11 cellular contexts compared by ENCODE assay signal in genomic region chr7:76575431-76575830, GRCh38. TPM values are rescaled to one million over a fixed set of nuclear protein-coding genes. Genes with fewer than 3 reads are reported as not detected.
A peak's percentile ranks its signal among the peaks of the same experiment; 100 is the strongest.
DNase-seq lines count a peak whose midpoint lies in the region; ATAC-seq, FAIRE-seq and TF ChIP-seq lines count a peak whose summit lies in the region.
"Not testable (repeated sequence)": the region's sequence is repeated elsewhere in the genome, so short reads cannot be mapped to it uniquely, and the experiment has no call there.
"Had no signal": no experiment of that assay in that cellular context is flagged by ENCODE, and none has a peak within 500 bp of the region (broad histone marks: within the 10 kb centered on the region; RNA-seq: fewer than 3 reads in every experiment).

No MANE protein-coding gene starts in this region.

- not testable (repeated sequence) for TF ChIP-seq POLR2A in GM12892 (IDR thresholded peaks at IDR 0.05; ENCODE audit: low read depth, low read length); H54 (IDR thresholded peaks at IDR 0.05; ENCODE audit: low read depth, low read length)

- not testable (repeated sequence) for H3K9me3 ChIP-seq in left lung; lung (ENCODE audit: control insufficient read depth in 2 of 2, insufficient read depth in 1 of 2, low read length in 1 of 2); upper lobe of right lung

- not testable (repeated sequence) for H3K4me1 ChIP-seq in left lung; lung (ENCODE audit: control insufficient read depth in 2 of 2, insufficient read depth in 2 of 2, low read length in 2 of 2); upper lobe of right lung

- ATAC-seq in left lung = peak; percentile 84
- peak; percentile 74 for ATAC-seq in lung (ENCODE audit: insufficient read depth, low FRiP score)
- ATAC-seq in upper lobe of right lung = peak; percentile 55

- not testable (repeated sequence) for H3K4me3 ChIP-seq in left lung, lung, upper lobe of right lung

- FAIRE-seq in D721Med (lab: Jason Lieb, UNC) = peak; percentile 82
- FAIRE-seq in GM12892 (lab: Jason Lieb, UNC) = peak; percentile 54
- peak; percentile 98 for FAIRE-seq in H54 (lab: Jason Lieb, UNC)
- FAIRE-seq in islet of Langerhans (lab: Jason Lieb, UNC) = peak; percentile 53

- 67 to 96% methylated on average over 1 of the region's 2 CpGs for WGBS in lung, 2 donors

- not testable (repeated sequence) for DNase-seq in D721Med (ENCODE audit: insufficient read length, low spot score); GM12892 (ENCODE audit: insufficient read length); H54 (ENCODE audit: insufficient read length, low spot score); epithelial cell of prostate (ENCODE audit: low read depth, low spot score); left lung; lung (ENCODE audit: low spot score); upper lobe of right lung

- not testable (repeated sequence) for TF ChIP-seq CTCF in D721Med (IDR thresholded peaks at IDR 0.05; ENCODE audit: insufficient read depth, missing control alignments); left lung (IDR thresholded peaks at IDR 0.05); lung (IDR thresholded peaks at IDR 0.05; ENCODE audit: control extremely low read depth, extremely low read depth); upper lobe of right lung (IDR thresholded peaks at IDR 0.05)

- H3K27me3 ChIP-seq in left lung; lung (ENCODE audit: control insufficient read depth, insufficient read depth); upper lobe of right lung: not testable (repeated sequence)

- peak overlapping the region; percentile 2 for H3K27ac ChIP-seq in epithelial cell of prostate
- H3K27ac ChIP-seq in left lung = peak overlapping the region in 1 of 2 donors; percentile 18
- H3K27ac ChIP-seq in lung (ENCODE audit: low read depth in 1 of 2, low read length in 1 of 2); upper lobe of right lung: not testable (repeated sequence)

- H3K36me3 ChIP-seq in left lung; lung (ENCODE audit: control insufficient read depth in 2 of 2, insufficient read depth in 2 of 2, low read length in 2 of 2); upper lobe of right lung: not testable (repeated sequence)

- intact Hi-C loops in left lung (cut with DNase I); upper lobe of right lung (cut with DNase I): not testable (repeated sequence)

RNA-seq across cellular contexts. Expression of gene SPDYE16, which starts 32.3 kb away (rescaled TPM):
- 1.8 TPM for polyA plus RNA-seq in GM12892 (2012; ENCODE audit: missing spikeins)
- total RNA-seq in left lung (under 1 TPM in 1 of 2 donors, not detected in 1; 0.26 TPM), lung (under 1 TPM in 1 of 2 donors, not detected in 1; 0.28 TPM), upper lobe of right lung (0.90 TPM)
- under 1 TPM; 0.14 to 0.18 TPM for polyA plus RNA-seq in lung
- total RNA-seq: Calu3, G401 had no signal
- polyA plus RNA-seq: BJ had no signal

RNA-seq across cellular contexts. Expression of gene POMZP3, which starts 51.6 kb away (rescaled TPM):
- 9.5 TPM for polyA plus RNA-seq in GM12892 (2012; ENCODE audit: missing spikeins)
- 10 to 100 TPM; 17.5 to 20.9 TPM for total RNA-seq in left lung
- 10 to 100 TPM in 1 of 2 donors, 1 to 10 TPM in 1; 7.8 to 25.8 TPM for total RNA-seq in lung
- polyA plus RNA-seq in lung = 10 to 100 TPM in 1 of 2 donors, 1 to 10 TPM in 1; 6.8 to 11.6 TPM
- total RNA-seq in upper lobe of right lung = 12.0 TPM
- total RNA-seq: G401 had no signal
